In genomic region chr6:84228198-84228543, GRCh38 we compare ENCODE assay signal across 8 cellular contexts. TPM values are rescaled to one million over a fixed set of nuclear protein-coding genes. Genes with fewer than 3 reads are reported as not detected.
DNase-seq lines count a peak whose midpoint lies in the region; ATAC-seq, FAIRE-seq and TF ChIP-seq lines count a peak whose summit lies in the region.

No MANE protein-coding gene starts in this region.

- peaks cover 16% of the 10 kb centered on the region for H3K4me1 Mint-ChIP-seq in activated CD4-positive, alpha-beta T cell treated with anti-CD3 and anti-CD28 coated beads, Interleukin-2, amount 10 ng/mL, durations not matched to agents 24 days and 14 days
- peaks cover 21 to 36% (median 22%) of the 10 kb centered on the region in 3 donors for H3K4me1 Mint-ChIP-seq in T-cell

- H3K27me3 Mint-ChIP-seq in activated CD4-positive, alpha-beta T cell treated with anti-CD3 and anti-CD28 coated beads, Interleukin-2, amount 10 ng/mL, durations not matched to agents 24 days and 14 days: peaks cover 19% of the 10 kb centered on the region
- H3K27me3 Mint-ChIP-seq in T-cell: peaks cover 12% of the 10 kb centered on the region in 2 donors

- H3K36me3 Mint-ChIP-seq in activated CD4-positive, alpha-beta T cell treated with anti-CD3 and anti-CD28 coated beads, Interleukin-2, amount 10 ng/mL, durations not matched to agents 24 days and 14 days (ENCODE audit: low read depth): no peaks in the 10 kb centered on the region
- peaks cover 3% of the 10 kb centered on the region for H3K36me3 Mint-ChIP-seq in T-cell

- no peak for DNase-seq in activated CD4-positive, alpha-beta T cell treated with anti-CD3 and anti-CD28 coated beads, Interleukin-2, amount 10 ng/mL, durations not matched to agents 24 days and 14 days
- no peak for DNase-seq in activated CD4-positive, alpha-beta T cell treated with anti-CD3 and anti-CD28 coated beads for 1 hour
- DNase-seq in T-cell: no peak
- no peak for DNase-seq in GM12892 (ENCODE audit: insufficient read length)
- DNase-seq in activated CD8-positive, alpha-beta memory T cell treated with anti-CD3 and anti-CD28 coated beads, Interleukin-2, amount 50 U/mL, for 4 hours: no peak

- H3K27ac ChIP-seq in temporal lobe (ENCODE audit: low read depth, low read length): peak overlapping the region; percentile 77

- CTCF ChIA-PET in T-cell (lab: Charles Lee): interaction anchor here in 1 of 2 donors (0.6 to 2.4 kb wide), 10 partner anchors 9 to 1450 kb away, joined by 3 to 26 read pairs (median 4); partner anchors contain the start of genes CYB5R4, DOP1A and UBE3D

- POLR2A ChIA-PET in T-cell (lab: Charles Lee): interaction anchor here in 1 of 2 donors (0.6 kb wide), 2 partner anchors 344 to 1163 kb away, joined by 3 read pairs; partner anchors contain the start of gene UBE3D

- no peaks in the 10 kb centered on the region for H3K9me3 Mint-ChIP-seq in activated CD4-positive, alpha-beta T cell treated with anti-CD3 and anti-CD28 coated beads, Interleukin-2, amount 10 ng/mL, durations not matched to agents 24 days and 14 days
- no peaks in the 10 kb centered on the region for H3K9me3 Mint-ChIP-seq in T-cell

- ATAC-seq in T-cell (replicated peaks in 1 of 4) (no peak), HG02938 (IDR thresholded peaks at IDR 0.05; ENCODE audit: unreplicated experiment) (no peak)

- peak overlapping the region; percentile 93 for H3K4me3 ChIP-seq in iPS-11a (ENCODE audit: low read depth, low read length)

- H3K4me3 Mint-ChIP-seq in activated CD4-positive, alpha-beta T cell treated with anti-CD3 and anti-CD28 coated beads, Interleukin-2, amount 10 ng/mL, durations not matched to agents 24 days and 14 days: peak overlapping the region; percentile 98
- H3K4me3 Mint-ChIP-seq in T-cell: peak overlapping the region; percentile 89 to 96 (median 96)

- intact Hi-C loops in activated CD4-positive, alpha-beta T cell treated with anti-CD3 and anti-CD28 coated beads, Interleukin-2, amount 10 ng/mL, durations not matched to agents 24 days and 14 days (cut with micrococcal nuclease): loop anchor here (5.0 kb wide), 2 partner anchors 1161 to 1981 kb away; partner anchors contain the start of genes DOP1A, IBTK and UBE3D

- no peak for TF ChIP-seq POLR2A in GM12892 (IDR thresholded peaks at IDR 0.05; ENCODE audit: low read depth, low read length)

- peak overlapping the region; percentile 89 for H3K27ac Mint-ChIP-seq in activated CD4-positive, alpha-beta T cell treated with anti-CD3 and anti-CD28 coated beads, Interleukin-2, amount 10 ng/mL, durations not matched to agents 24 days and 14 days
- H3K27ac Mint-ChIP-seq in T-cell: peak overlapping the region; percentile 94 to 97

- no peak for FAIRE-seq in GM12892 (lab: Jason Lieb, UNC)

RNA-seq across cellular contexts. Expression of gene CEP162, which starts 0.7 kb away (rescaled TPM):
- 3.5 and 4.0 TPM in 2 replicates for total RNA-seq in activated CD4-positive, alpha-beta T cell treated with anti-CD3 and anti-CD28 coated beads, Interleukin-2, amount 10 ng/mL, durations not matched to agents 24 days and 14 days
- total RNA-seq in T-cell (1 to 10 TPM; 7.4 to 9.8 (median 7.6) TPM), temporal lobe (32.0 TPM)
- polyA plus RNA-seq in GM12892 (2012; ENCODE audit: missing spikeins): 4.8 TPM
